ENCODE assay signal across 13 cellular contexts in genomic region chrX:40867352-40867751, GRCh38.
DNase-seq lines count a peak whose midpoint lies in the region; ATAC-seq and TF ChIP-seq lines count a peak whose summit lies in the region.
"Had no signal": no experiment of that assay in that cellular context is flagged by ENCODE, and none has a peak within 500 bp of the region (broad histone marks: within the 10 kb centered on the region; RNA-seq: fewer than 3 reads in every experiment).

No MANE protein-coding gene starts in this region.

- in situ Hi-C loops in gastrocnemius medialis (cut with MboI; ENCODE audit: low sequenced_read_pairs in 4 of 4), result no loop called here

- intact Hi-C loops in left cardiac atrium (cut with DNase I) (no loop called here), gastrocnemius medialis (cut with DNase I; ENCODE audit: low total_unique reads) (loop anchor here (5.0 kb wide), 1 partner anchor 220 kb away; the partner anchor contains the start of gene CXorf38)

- peaks cover 2% of the 10 kb centered on the region for H3K4me1 Mint-ChIP-seq in activated CD4-positive, alpha-beta memory T cell treated with anti-CD3 and anti-CD28 coated beads, Interleukin-2, amount 10 ng/mL, durations not matched to agents 7 days and 5 days
- H3K4me1 Mint-ChIP-seq in stimulated activated memory B cell treated with anti-CD40 and anti-IgM and Interleukin-4, amounts not matched to agents 10 μg/mL and 1 μg/mL and 100 μg/mL, for 72 hours, result peaks cover 13% of the 10 kb centered on the region

- no peaks in the 10 kb centered on the region for H3K27me3 ChIP-seq in gastrocnemius medialis
- H3K27me3 ChIP-seq: ovary, vagina had no signal

- no peaks in the 10 kb centered on the region for H3K9me3 ChIP-seq in gastrocnemius medialis
- H3K9me3 ChIP-seq: ovary, vagina had no signal

- H3K36me3 ChIP-seq in gastrocnemius medialis, result no peaks in the 10 kb centered on the region
- H3K36me3 ChIP-seq: ovary, vagina had no signal

- no peak overlapping the region for H3K4me3 Mint-ChIP-seq in activated CD4-positive, alpha-beta memory T cell treated with anti-CD3 and anti-CD28 coated beads, Interleukin-2, amount 10 ng/mL, durations not matched to agents 7 days and 5 days
- H3K4me3 Mint-ChIP-seq in stimulated activated memory B cell treated with anti-CD40 and anti-IgM and Interleukin-4, amounts not matched to agents 10 μg/mL and 1 μg/mL and 100 μg/mL, for 72 hours, result no peak overlapping the region
- H3K4me3 Mint-ChIP-seq: GM23338, immature natural killer cell had no signal

- H3K27me3 Mint-ChIP-seq in activated CD4-positive, alpha-beta memory T cell treated with anti-CD3 and anti-CD28 coated beads, Interleukin-2, amount 10 ng/mL, durations not matched to agents 7 days and 5 days, result peaks cover 7% of the 10 kb centered on the region
- H3K27me3 Mint-ChIP-seq in stimulated activated memory B cell treated with anti-CD40 and anti-IgM and Interleukin-4, amounts not matched to agents 10 μg/mL and 1 μg/mL and 100 μg/mL, for 72 hours, result no peaks in the 10 kb centered on the region

- H3K4me1 ChIP-seq in gastrocnemius medialis, result peaks cover 12 to 13% of the 10 kb centered on the region in 2 donors
- H3K4me1 ChIP-seq: vagina had no signal

- CTCF ChIA-PET in activated CD4-positive, alpha-beta memory T cell treated with anti-CD3 and anti-CD28 coated beads, Interleukin-2, amount 10 ng/mL, durations not matched to agents 7 days and 5 days (lab: Charles Lee), result no interaction called here

- TF ChIP-seq POLR2A in gastrocnemius medialis (IDR thresholded peaks at IDR 0.05) (no peak), erythroblast (IDR thresholded peaks at IDR 0.05; ENCODE audit: low read length) (no peak)

- POLR2A ChIA-PET in activated CD4-positive, alpha-beta memory T cell treated with anti-CD3 and anti-CD28 coated beads, Interleukin-2, amount 10 ng/mL, durations not matched to agents 7 days and 5 days (lab: Charles Lee), result no interaction called here

- H3K27ac ChIP-seq in gastrocnemius medialis, result peak overlapping the region; percentile 50 to 75 (median 66)
- H3K27ac ChIP-seq: ovary, vagina had no signal

- no peaks in the 10 kb centered on the region for H3K9me3 Mint-ChIP-seq in activated CD4-positive, alpha-beta memory T cell treated with anti-CD3 and anti-CD28 coated beads, Interleukin-2, amount 10 ng/mL, durations not matched to agents 7 days and 5 days
- H3K9me3 Mint-ChIP-seq in stimulated activated memory B cell treated with anti-CD40 and anti-IgM and Interleukin-4, amounts not matched to agents 10 μg/mL and 1 μg/mL and 100 μg/mL, for 72 hours, result no peaks in the 10 kb centered on the region

- no peak overlapping the region for H3K27ac Mint-ChIP-seq in activated CD4-positive, alpha-beta memory T cell treated with anti-CD3 and anti-CD28 coated beads, Interleukin-2, amount 10 ng/mL, durations not matched to agents 7 days and 5 days
- no peak overlapping the region for H3K27ac Mint-ChIP-seq in stimulated activated memory B cell treated with anti-CD40 and anti-IgM and Interleukin-4, amounts not matched to agents 10 μg/mL and 1 μg/mL and 100 μg/mL, for 72 hours
- H3K27ac Mint-ChIP-seq: GM23338, immature natural killer cell had no signal

- no peaks in the 10 kb centered on the region for H3K36me3 Mint-ChIP-seq in activated CD4-positive, alpha-beta memory T cell treated with anti-CD3 and anti-CD28 coated beads, Interleukin-2, amount 10 ng/mL, durations not matched to agents 7 days and 5 days (ENCODE audit: low read depth)
- no peaks in the 10 kb centered on the region for H3K36me3 Mint-ChIP-seq in stimulated activated memory B cell treated with anti-CD40 and anti-IgM and Interleukin-4, amounts not matched to agents 10 μg/mL and 1 μg/mL and 100 μg/mL, for 72 hours
- H3K36me3 Mint-ChIP-seq: immature natural killer cell had no signal

- ATAC-seq in left cardiac atrium, result peak; percentile 45 to 69
- peak in 1 of 2 donors; percentile 63 for ATAC-seq in gastrocnemius medialis
- no peak for ATAC-seq in stimulated activated memory B cell treated with anti-CD40 and anti-IgM and Interleukin-4, amounts not matched to agents 10 μg/mL and 1 μg/mL and 100 μg/mL, for 72 hours
- ATAC-seq: GM23338 had no signal

- no peak overlapping the region for H3K4me3 ChIP-seq in gastrocnemius medialis
- H3K4me3 ChIP-seq: GM23338, ovary, vagina had no signal

- no peak for TF ChIP-seq CTCF in gastrocnemius medialis (IDR thresholded peaks at IDR 0.05 in 4 of 5, conservative IDR thresholded peaks at IDR 0.05 in 1 of 5)

- DNase-seq in HCEC 1CT (peak; percentile 33), SW480 (ENCODE audit: low spot score) (peak; percentile 60), left cardiac atrium (no peak), gastrocnemius medialis (no peak), erythroblast (lab: John Stamatoyannopoulos, UW) (no peak), foreskin melanocyte (no peak)
- DNase-seq in activated CD4-positive, alpha-beta memory T cell treated with anti-CD3 and anti-CD28 coated beads, Interleukin-2, amount 10 ng/mL, durations not matched to agents 7 days and 5 days, result no peak
- DNase-seq: immature natural killer cell, NCI-H1417 treated with DMSO at 0.1 percent for 48 hours had no signal

Comparison
In these comparisons a context has a peak if more than half of its experiments do, and no peak if none do; other contexts are left out.
1. DNase-seq: peak in HCEC 1CT (single experiment) and SW480 (single experiment); none in left cardiac atrium (single experiment), gastrocnemius medialis (0 of 2), erythroblast (0 of 2), activated CD4-positive, alpha-beta memory T cell treated with anti-CD3 and anti-CD28 coated beads, Interleukin-2, amount 10 ng/mL, durations not matched to agents 7 days and 5 days (single experiment) and foreskin melanocyte (single experiment).